In genomic region chr5:5252106-5252505, GRCh38 we compare ENCODE assay signal across 22 cellular contexts.
DNase-seq lines count a peak whose midpoint lies in the region.
"Had no signal": no experiment of that assay in that cellular context is flagged by ENCODE, and none has a peak within 500 bp of the region (broad histone marks: within the 10 kb centered on the region; RNA-seq: fewer than 3 reads in every experiment).

No MANE protein-coding gene starts in this region.

- H2BK5ac ChIP-seq in mesendoderm (ENCODE audit: low read length), result no peak overlapping the region

- H3K9me3 ChIP-seq in SJSA1 (replicated peaks), result peaks cover 5% of the 10 kb centered on the region; the same call in 1 of the 2 replicates
- H3K9me3 ChIP-seq: BE2C, HAP-1 had no signal

- H3K18ac ChIP-seq in mesendoderm (ENCODE audit: low read length), result no peak overlapping the region

- no peaks in the 10 kb centered on the region for H3K79me2 ChIP-seq in mesendoderm (ENCODE audit: control insufficient read depth, insufficient read depth, low read length)

- H3K4me3 ChIP-seq in SJSA1 (no peak overlapping the region), mesendoderm (ENCODE audit: low read length) (no peak overlapping the region)
- H3K4me3 ChIP-seq: A549; BLaER1 treated with 17β-estradiol and CSF1 and Interleukin-3, amounts not matched to agents 10 nM and 100 nM; HAP-1 had no signal

- DNase-seq in EH (ENCODE audit: low read depth) (peak; percentile 17), ELF-1 (ENCODE audit: low read depth, low spot score) (peak; percentile 20), SJSA1 (ENCODE audit: low read depth in 1 of 2, low spot score in 2 of 2) (peak; percentile 41 to 46), mesendoderm (peak; percentile 54), HuH-7.5 (ENCODE audit: low spot score) (no peak), putamen (ENCODE audit: low spot score) (no peak)
- no peak for DNase-seq in effector CD8-positive, alpha-beta T cell (lab: John Stamatoyannopoulos, UW)
- DNase-seq: 8988T; ACHN; AML-193; BE2C; Calu3; CD4-positive, alpha-beta T cell; CD8-positive, alpha-beta memory T cell; DMS53; DMS79 treated with DMSO at 0.1 percent for 48 hours; GF-D8; GOT3; HFFc6 had no signal

- no peaks in the 10 kb centered on the region for H3K27me3 ChIP-seq in SJSA1 (replicated peaks)
- H3K27me3 ChIP-seq in mesendoderm (ENCODE audit: insufficient read depth, low read length, poor library complexity), result no peaks in the 10 kb centered on the region
- H3K27me3 ChIP-seq: BE2C; BLaER1 treated with 17β-estradiol and CSF1 and Interleukin-3, amounts not matched to agents 10 nM and 100 nM had no signal

- H3K36me3 ChIP-seq in SJSA1 (peaks cover 35% of the 10 kb centered on the region), mesendoderm (ENCODE audit: control insufficient read depth, insufficient read depth, low read length) (no peaks in the 10 kb centered on the region)
- H3K36me3 ChIP-seq: BE2C; BLaER1 treated with 17β-estradiol and CSF1 and Interleukin-3, amounts not matched to agents 10 nM and 100 nM; HAP-1 had no signal

- H3K4me1 ChIP-seq in SJSA1 (replicated peaks) (peaks cover 24% of the 10 kb centered on the region), mesendoderm (ENCODE audit: control insufficient read depth, low read depth, low read length) (peaks cover 2% of the 10 kb centered on the region)
- H3K4me1 ChIP-seq: A549; BE2C; BLaER1 treated with 17β-estradiol and CSF1 and Interleukin-3, amounts not matched to agents 10 nM and 100 nM; HAP-1 had no signal

- H4K8ac ChIP-seq in mesendoderm (ENCODE audit: low read depth, low read length), result no peak overlapping the region

- H3K27ac ChIP-seq in SJSA1 (no peak overlapping the region), mesendoderm (ENCODE audit: low read depth, low read length) (no peak overlapping the region)
- H3K27ac ChIP-seq: A549; BLaER1 treated with 17β-estradiol and CSF1 and Interleukin-3, amounts not matched to agents 10 nM and 100 nM had no signal

- no peak overlapping the region for H3K4ac ChIP-seq in mesendoderm (ENCODE audit: low read depth, low read length)

- no peak overlapping the region for H2BK15ac ChIP-seq in mesendoderm (replicated peaks; ENCODE audit: low read depth)

- no peak overlapping the region for H3K23ac ChIP-seq in mesendoderm (ENCODE audit: low read length)

- no peaks in the 10 kb centered on the region for H3K79me1 ChIP-seq in mesendoderm (ENCODE audit: low read length)

- H4K5ac ChIP-seq in mesendoderm (ENCODE audit: low read length), result no peak overlapping the region

- no peak overlapping the region for H2AK5ac ChIP-seq in mesendoderm (ENCODE audit: low read length)

- H3K56ac ChIP-seq in mesendoderm (ENCODE audit: low read length), result no peak overlapping the region

- H3K9ac ChIP-seq in mesendoderm (ENCODE audit: low read length), result no peak overlapping the region
- H3K9ac ChIP-seq: BLaER1 treated with 17β-estradiol and CSF1 and Interleukin-3, amounts not matched to agents 10 nM and 100 nM had no signal

- no peak overlapping the region for H2BK120ac ChIP-seq in mesendoderm (ENCODE audit: low read depth, low read length)

- no peak overlapping the region for H3K4me2 ChIP-seq in mesendoderm (ENCODE audit: low read length)
- H3K4me2 ChIP-seq: A549; BLaER1 treated with 17β-estradiol and CSF1 and Interleukin-3, amounts not matched to agents 10 nM and 100 nM had no signal

- WGBS in mesendoderm (ENCODE audit: extremely low coverage, insufficient coverage, low lambda C conversion rate), result no CpG with 5 or more reads among the region's 8 CpGs

Comparison
In these comparisons a context has a peak if more than half of its experiments do, and no peak if none do; other contexts are left out.
1. DNase-seq: peak in EH (single experiment), ELF-1 (single experiment), SJSA1 (2 of 2) and mesendoderm (single experiment); none in HuH-7.5 (single experiment), putamen (single experiment) and effector CD8-positive, alpha-beta T cell (single experiment).